Comparison of ENCODE assay signal across 1 cellular context in genomic region chr20:33897313-33897912, GRCh38.
TF ChIP-seq lines count a peak whose summit lies in the region.

No MANE protein-coding gene starts in this region.

TF ChIP-seq in GM23338, 12 proteins besides CTCF, POLR2A, EP300 and RAD21 (continued from another document):
- TF ChIP-seq REST (IDR thresholded peaks at IDR 0.05; ENCODE audit: unreplicated experiment): no peak
- TF ChIP-seq ZNF462 (CRISPR knock-in tag; IDR thresholded peaks at IDR 0.05): no peak
- TF ChIP-seq EZH2 (IDR thresholded peaks at IDR 0.05; ENCODE audit: low read depth, unreplicated experiment): no peak
